8 cellular contexts compared by ENCODE assay signal in genomic region chr1:26500488-26501175, GRCh38.
DNase-seq lines count a peak whose midpoint lies in the region; ATAC-seq and TF ChIP-seq lines count a peak whose summit lies in the region.

No MANE protein-coding gene starts in this region.

- in situ Hi-C loops in brain microvascular endothelial cell (cut with HindIII; ENCODE audit: low pct_ligation_motif_present, low sequenced_read_pairs) = no loop called here

- peak overlapping the region; percentile 70 for H3K4me3 ChIP-seq in brain microvascular endothelial cell (ENCODE audit: low read depth, low read length)
- H3K4me3 ChIP-seq in skin epidermis = peak overlapping the region; percentile 49 to 70 (median 63)

- TF ChIP-seq CTCF in brain microvascular endothelial cell (IDR thresholded peaks at IDR 0.05; ENCODE audit: low read depth, low read length, missing control alignments) = no peak

- peak; percentile 74 for ATAC-seq in GM18498 (IDR thresholded peaks at IDR 0.05; ENCODE audit: unreplicated experiment)
- ATAC-seq in HG02840 (IDR thresholded peaks at IDR 0.05; ENCODE audit: low FRiP score, unreplicated experiment) = peak; percentile 70

- no peaks in the 10 kb centered on the region for H3K27me3 ChIP-seq in brain microvascular endothelial cell (replicated peaks)

- H3K27ac ChIP-seq in brain microvascular endothelial cell (peak overlapping the region; percentile 32), skin epidermis (peak overlapping the region; percentile 81 to 99 (median 96))

- DNase-seq in NCI-H187 (lab: John Stamatoyannopoulos, UW) = peak; percentile 79 to 82
- DNase-seq in UCSD-AML1 (lab: John Stamatoyannopoulos, UW; ENCODE audit: unreplicated experiment) = peak; percentile 92
- peak; percentile 57 for DNase-seq in brain microvascular endothelial cell
- DNase-seq in iPS-NIHi11 (ENCODE audit: low spot score) = peak; percentile 94
- no peak for DNase-seq in MV-4-11 (lab: John Stamatoyannopoulos, UW)

- H3K36me3 ChIP-seq in brain microvascular endothelial cell (replicated peaks) = no peaks in the 10 kb centered on the region
